Comparison of ENCODE assay signal across 20 cellular contexts in genomic region chr20:35133006-35133405, GRCh38.
"Had no signal": no experiment of that assay in that cellular context is flagged by ENCODE, and none has a peak within 500 bp of the region (broad histone marks: within the 10 kb centered on the region; RNA-seq: fewer than 3 reads in every experiment).

No MANE protein-coding gene starts in this region.

- H3K27ac ChIP-seq: foreskin keratinocyte, pancreas, prostate gland, right lobe of liver, upper lobe of left lung, uterus had no signal

- DNase-seq: effector memory CD8-positive, alpha-beta T cell; foreskin keratinocyte; immature natural killer cell; left ventricle myocardium superior; mesenchymal stem cell; midbrain; occipital lobe; pancreas; retina; right lobe of liver; stimulated activated CD4-positive, alpha-beta T cell treated with anti-CD3 and anti-CD28 coated beads, Interleukin-4, amount 100 ng/mL, for 1 hour; stimulated activated CD8-positive, alpha-beta memory T cell treated with anti-CD3 and anti-CD28 coated beads, Interleukin-4, amount 100 ng/mL, for 48 hours; tibial artery; upper lobe of left lung; uterus had no signal

- ATAC-seq: effector memory CD8-positive, alpha-beta T cell; foreskin keratinocyte; left ventricle myocardium superior; natural killer cell treated with Interleukin-12 subunit alpha and Interleukin-12 subunit beta and Interleukin-15 and Interleukin-18, amount 100 ng/mL, for 72 hours; pancreas; stimulated activated memory B cell treated with anti-CD40 and anti-IgM and Interleukin-4, amounts not matched to agents 10 μg/mL and 1 μg/mL and 100 μg/mL, for 72 hours had no signal

- H3K27me3 ChIP-seq: foreskin keratinocyte, pancreas, right lobe of liver, tibial artery, upper lobe of left lung, uterus had no signal

- H3K36me3 ChIP-seq: uterus had no signal

- FAIRE-seq: keratinocyte, pancreas had no signal

- H3K4me3 ChIP-seq: lung, pancreas, prostate gland, right lobe of liver, tibial artery, upper lobe of left lung, uterus had no signal

- H3K4me1 ChIP-seq: foreskin keratinocyte, prostate gland, upper lobe of left lung had no signal

- H3K9me3 ChIP-seq: pancreas, prostate gland, right lobe of liver, tibial artery, upper lobe of left lung, uterus had no signal
